In the genomic region with DNA sequence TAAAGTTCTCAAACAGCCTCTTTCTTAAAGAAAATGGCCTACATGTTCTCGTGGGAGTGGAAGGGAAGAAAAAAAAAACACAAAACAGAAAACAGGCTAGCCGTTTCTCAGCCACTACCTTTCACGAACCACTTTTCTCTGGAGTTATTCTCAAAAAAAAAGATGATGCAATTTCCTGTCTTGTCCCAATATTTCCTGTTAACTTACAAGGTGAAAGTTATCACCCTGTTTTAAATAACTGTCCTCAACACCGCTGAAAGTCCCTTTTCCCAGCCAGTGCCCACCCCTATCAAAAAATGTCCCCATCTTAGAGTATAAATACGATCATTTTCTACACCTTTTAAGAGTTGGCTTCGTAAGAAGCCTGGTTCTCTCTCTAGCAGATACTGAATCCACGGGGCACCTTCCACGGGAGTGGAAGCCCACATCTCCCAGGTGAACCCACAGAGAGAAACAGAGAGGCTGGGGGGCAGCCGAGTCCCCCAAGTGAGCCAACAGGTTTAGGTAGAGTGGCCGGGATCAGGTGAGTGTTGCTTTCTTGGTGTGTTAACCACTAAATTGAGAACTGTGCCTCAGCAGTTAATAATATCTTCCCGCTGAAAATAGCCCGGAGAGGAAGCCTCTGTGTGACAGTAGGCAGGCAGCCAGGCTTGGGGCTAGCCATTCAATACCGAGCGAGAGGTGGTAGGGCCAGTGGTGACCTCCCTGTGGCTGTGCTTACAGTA, we compare ENCODE assay signal across 8 cellular contexts. TPM values are rescaled to one million over a fixed set of nuclear protein-coding genes. Genes with fewer than 3 reads are reported as not detected.
DNase-seq lines count a peak whose midpoint lies in the region; ATAC-seq and TF ChIP-seq lines count a peak whose summit lies in the region.

No MANE protein-coding gene starts in this region.

- peaks cover 22% of the 10 kb centered on the region for H3K36me3 Mint-ChIP-seq in activated CD8-positive, alpha-beta memory T cell treated with anti-CD3 and anti-CD28 coated beads, Interleukin-2, amount 10 ng/mL, durations not matched to agents 7 days and 5 days

- H3K27me3 ChIP-seq in heart left ventricle: no peaks in the 10 kb centered on the region

- H3K27ac ChIP-seq in heart left ventricle: peak overlapping the region; percentile 17 to 96 (median 86)

- no peak for TF ChIP-seq CTCF in heart left ventricle (IDR thresholded peaks at IDR 0.05)

- H3K27ac Mint-ChIP-seq in activated CD8-positive, alpha-beta memory T cell treated with anti-CD3 and anti-CD28 coated beads, Interleukin-2, amount 10 ng/mL, durations not matched to agents 7 days and 5 days: peak overlapping the region; percentile 86
- peak overlapping the region; percentile 92 to 98 for H3K27ac Mint-ChIP-seq in stimulated activated naive CD8-positive, alpha-beta T cell treated with anti-CD3 and anti-CD28 coated beads, Interleukin-15, amount 100 ng/mL, for 72 hours

- intact Hi-C loops in heart left ventricle (cut with DNase I): loop anchor here in 4 of 10 donors (2.0 to 10.0 kb wide), 6 partner anchors 14 to 253 kb away; no protein-coding TSS in a partner anchor

- WGBS in heart left ventricle, 4 donors: 9 to 14% (median 11%) methylated on average over 12 to 14 of the region's 14 CpGs

- peaks cover 0 to 13% (median 3%) of the 10 kb centered on the region in 9 donors for H3K36me3 ChIP-seq in heart left ventricle

- no peaks in the 10 kb centered on the region for H3K9me3 Mint-ChIP-seq in activated CD8-positive, alpha-beta memory T cell treated with anti-CD3 and anti-CD28 coated beads, Interleukin-2, amount 10 ng/mL, durations not matched to agents 7 days and 5 days (ENCODE audit: low read depth)
- no peaks in the 10 kb centered on the region for H3K9me3 Mint-ChIP-seq in stimulated activated naive CD8-positive, alpha-beta T cell treated with anti-CD3 and anti-CD28 coated beads, Interleukin-15, amount 100 ng/mL, for 72 hours

- no peak for DNase-seq in activated CD8-positive, alpha-beta memory T cell treated with anti-CD3 and anti-CD28 coated beads, Interleukin-2, amount 10 ng/mL, durations not matched to agents 7 days and 5 days
- DNase-seq in activated CD8-positive, alpha-beta memory T cell treated with anti-CD3 and anti-CD28 coated beads, Interleukin-2, amount 50 U/mL, for 48 hours: no peak
- DNase-seq in UCSD-AML1 (lab: John Stamatoyannopoulos, UW; ENCODE audit: unreplicated experiment): peak; percentile 43
- peak; percentile 84 to 91 (median 86) for DNase-seq in heart left ventricle
- no peak for DNase-seq in stimulated activated naive CD8-positive, alpha-beta T cell treated with anti-CD3 and anti-CD28 coated beads, Interleukin-15, amount 100 ng/mL, for 72 hours
- DNase-seq in stimulated activated CD4-positive, alpha-beta T cell treated with anti-CD3 and anti-CD28 coated beads, Interleukin-12 subunit alpha, Interleukin-12 subunit beta, amount 100 ng/mL, for 4 hours: no peak
- DNase-seq in epidermal melanocyte (ENCODE audit: insufficient read length, low spot score): no peak

- no peaks in the 10 kb centered on the region for H3K27me3 Mint-ChIP-seq in activated CD8-positive, alpha-beta memory T cell treated with anti-CD3 and anti-CD28 coated beads, Interleukin-2, amount 10 ng/mL, durations not matched to agents 7 days and 5 days
- no peaks in the 10 kb centered on the region for H3K27me3 Mint-ChIP-seq in stimulated activated naive CD8-positive, alpha-beta T cell treated with anti-CD3 and anti-CD28 coated beads, Interleukin-15, amount 100 ng/mL, for 72 hours

- H3K4me1 Mint-ChIP-seq in activated CD8-positive, alpha-beta memory T cell treated with anti-CD3 and anti-CD28 coated beads, Interleukin-2, amount 10 ng/mL, durations not matched to agents 7 days and 5 days: peaks cover 90% of the 10 kb centered on the region
- H3K4me1 Mint-ChIP-seq in stimulated activated naive CD8-positive, alpha-beta T cell treated with anti-CD3 and anti-CD28 coated beads, Interleukin-15, amount 100 ng/mL, for 72 hours: peaks cover 99% of the 10 kb centered on the region

- peak overlapping the region; percentile 52 for H3K4me3 Mint-ChIP-seq in activated CD8-positive, alpha-beta memory T cell treated with anti-CD3 and anti-CD28 coated beads, Interleukin-2, amount 10 ng/mL, durations not matched to agents 7 days and 5 days
- peak overlapping the region; percentile 54 to 77 for H3K4me3 Mint-ChIP-seq in stimulated activated naive CD8-positive, alpha-beta T cell treated with anti-CD3 and anti-CD28 coated beads, Interleukin-15, amount 100 ng/mL, for 72 hours

- no peaks in the 10 kb centered on the region for H3K9me3 ChIP-seq in heart left ventricle

- peak overlapping the region in 10 of 12 donors; percentile 11 to 48 (median 34) for H3K4me3 ChIP-seq in heart left ventricle

- CTCF ChIA-PET in activated CD8-positive, alpha-beta memory T cell treated with anti-CD3 and anti-CD28 coated beads, Interleukin-2, amount 10 ng/mL, durations not matched to agents 7 days and 5 days (lab: Charles Lee): interaction anchor here (1.1 to 1.2 kb wide), 2 partner anchors 13 to 157 kb away, joined by 3 to 4 read pairs; no protein-coding TSS in a partner anchor

- no peak for ATAC-seq in activated CD8-positive, alpha-beta memory T cell treated with anti-CD3 and anti-CD28 coated beads, Interleukin-2, amount 10 ng/mL, durations not matched to agents 7 days and 5 days
- ATAC-seq in HG03103 (IDR thresholded peaks at IDR 0.05; ENCODE audit: low read depth, unreplicated experiment): peak; percentile 39
- peak; percentile 75 to 85 (median 80) for ATAC-seq in heart left ventricle
- ATAC-seq in stimulated activated naive CD8-positive, alpha-beta T cell treated with anti-CD3 and anti-CD28 coated beads, Interleukin-15, amount 100 ng/mL, for 72 hours: peak; percentile 26

- no peak for TF ChIP-seq POLR2A in heart left ventricle (IDR thresholded peaks at IDR 0.05)

- H3K4me1 ChIP-seq in heart left ventricle: peaks cover 34 to 98% (median 93%) of the 10 kb centered on the region in 12 donors

RNA-seq across cellular contexts. Expression of a gene that starts 15.9 kb away (rescaled TPM):
- 10 to 100 TPM; 18.5 to 29.3 TPM for total RNA-seq in activated CD8-positive, alpha-beta memory T cell treated with anti-CD3 and anti-CD28 coated beads, Interleukin-2, amount 10 ng/mL, durations not matched to agents 7 days and 5 days
- total RNA-seq in heart left ventricle: 10 to 100 TPM; 16.3 to 32.0 (median 19.9) TPM
- 10 to 100 TPM in 1 of 2 donors, 1 to 10 TPM in 1; 9.1 to 21.2 TPM for polyA plus RNA-seq in heart left ventricle

Comparison
In these comparisons a context has a peak if more than half of its experiments do, and no peak if none do; other contexts are left out.
1. DNase-seq: peak in UCSD-AML1 (single experiment) and heart left ventricle (5 of 5); none in activated CD8-positive, alpha-beta memory T cell treated with anti-CD3 and anti-CD28 coated beads, Interleukin-2, amount 10 ng/mL, durations not matched to agents 7 days and 5 days (single experiment), activated CD8-positive, alpha-beta memory T cell treated with anti-CD3 and anti-CD28 coated beads, Interleukin-2, amount 50 U/mL, for 48 hours (single experiment), stimulated activated naive CD8-positive, alpha-beta T cell treated with anti-CD3 and anti-CD28 coated beads, Interleukin-15, amount 100 ng/mL, for 72 hours (0 of 2), stimulated activated CD4-positive, alpha-beta T cell treated with anti-CD3 and anti-CD28 coated beads, Interleukin-12 subunit alpha, Interleukin-12 subunit beta, amount 100 ng/mL, for 4 hours (single experiment) and epidermal melanocyte (single experiment).